Comparison of ENCODE assay signal across 12 cellular contexts in genomic region chr12:104454997-104455396, GRCh38. TPM values are rescaled to one million over a fixed set of nuclear protein-coding genes. Genes with fewer than 3 reads are reported as not detected.
A peak's percentile ranks its signal among the peaks of the same experiment; 100 is the strongest.
DNase-seq lines count a peak whose midpoint lies in the region; ATAC-seq, FAIRE-seq and TF ChIP-seq lines count a peak whose summit lies in the region.
"Had no signal": no experiment of that assay in that cellular context is flagged by ENCODE, and none has a peak within 500 bp of the region (broad histone marks: within the 10 kb centered on the region; RNA-seq: fewer than 3 reads in every experiment).

No MANE protein-coding gene starts in this region.

- peaks cover 16 to 24% (median 19%) of the 10 kb centered on the region in 10 experiments for H3K4me1 ChIP-seq in BLaER1 treated with 17β-estradiol and CSF1 and Interleukin-3, amounts not matched to agents 10 nM and 100 nM

- peak; percentile 64 for DNase-seq in HK-2 (ENCODE audit: unreplicated experiment)
- DNase-seq in amniotic epithelial cell (ENCODE audit: low read depth): peak; percentile 87
- DNase-seq in myocyte (ENCODE audit: low read depth): peak; percentile 44
- no peak for DNase-seq in glutamatergic neuron
- no peak for DNase-seq in frontal cortex (ENCODE audit: low spot score in 2 of 2)
- DNase-seq in effector CD8-positive, alpha-beta T cell (lab: John Stamatoyannopoulos, UW): no peak
- DNase-seq: anterior cingulate cortex, Calu3, NCI-H774 had no signal

- H3K27me3 Mint-ChIP-seq in glutamatergic neuron (ENCODE audit: unreplicated experiment): peaks cover 6% of the 10 kb centered on the region
- H3K27me3 Mint-ChIP-seq: memory B cell had no signal

- peaks cover 8 to 15% (median 13%) of the 10 kb centered on the region in 11 experiments; a peak in 21 of 22 replicates for H3K9me3 ChIP-seq in BLaER1 treated with 17β-estradiol and CSF1 and Interleukin-3, amounts not matched to agents 10 nM and 100 nM (replicated peaks in 1 of 11)

- H3K4me1 Mint-ChIP-seq in glutamatergic neuron (ENCODE audit: low read depth, unreplicated experiment): peaks cover 4% of the 10 kb centered on the region

- H4K20me1 ChIP-seq in BLaER1 treated with 17β-estradiol and CSF1 and Interleukin-3, amounts not matched to agents 10 nM and 100 nM: peaks cover 0 to 32% (median 24%) of the 10 kb centered on the region in 11 experiments; a peak in 18 of 22 replicates

- TF ChIP-seq CTCF in glutamatergic neuron (IDR thresholded peaks at IDR 0.05; ENCODE audit: partially characterized antibody, unreplicated experiment): no peak

- no peak overlapping the region for H3K27ac Mint-ChIP-seq in glutamatergic neuron (ENCODE audit: unreplicated experiment)
- H3K27ac Mint-ChIP-seq: memory B cell had no signal

- no peaks in the 10 kb centered on the region for H3K27me3 ChIP-seq in BLaER1 treated with 17β-estradiol and CSF1 and Interleukin-3, amounts not matched to agents 10 nM and 100 nM

- no peaks in the 10 kb centered on the region for H3K36me3 Mint-ChIP-seq in glutamatergic neuron (ENCODE audit: unreplicated experiment)

- no peak overlapping the region for H3K27ac ChIP-seq in BLaER1 treated with 17β-estradiol and CSF1 and Interleukin-3, amounts not matched to agents 10 nM and 100 nM

- no peak for ATAC-seq in HG02885 (IDR thresholded peaks at IDR 0.05; ENCODE audit: poor library complexity, unreplicated experiment)

- H3K9ac ChIP-seq in BLaER1 treated with 17β-estradiol and CSF1 and Interleukin-3, amounts not matched to agents 10 nM and 100 nM: no peak overlapping the region

- H3K4me3 ChIP-seq in BLaER1 treated with 17β-estradiol and CSF1 and Interleukin-3, amounts not matched to agents 10 nM and 100 nM: no peak overlapping the region

- H3K4me3 Mint-ChIP-seq in glutamatergic neuron (ENCODE audit: unreplicated experiment): no peak overlapping the region

- H3K4me2 ChIP-seq in BLaER1 treated with 17β-estradiol and CSF1 and Interleukin-3, amounts not matched to agents 10 nM and 100 nM: peak overlapping the region; percentile 72 to 98 (median 93); a peak in 18 of 22 replicates

- H3K9me3 Mint-ChIP-seq in glutamatergic neuron (ENCODE audit: unreplicated experiment): peaks cover 2% of the 10 kb centered on the region
- H3K9me3 Mint-ChIP-seq: memory B cell had no signal

- FAIRE-seq in frontal cortex (lab: Jason Lieb, UNC): no peak

- H3K36me3 ChIP-seq in BLaER1 treated with 17β-estradiol and CSF1 and Interleukin-3, amounts not matched to agents 10 nM and 100 nM: peaks cover 0 to 14% (median 0%) of the 10 kb centered on the region in 11 experiments; a peak in 8 of 22 replicates

RNA-seq across cellular contexts. Expression of gene CHST11, which starts 1.8 kb away (rescaled TPM):
- total RNA-seq in myocyte: 2.7 and 2.9 TPM in 2 replicates
- 3.9 TPM for polyA plus RNA-seq in myocyte (2012)
- total RNA-seq in glutamatergic neuron (ENCODE audit: unreplicated experiment): 11.5 TPM
- total RNA-seq in frontal cortex: 22.0 TPM

Comparison
In these comparisons a context has a peak if more than half of its experiments do, and no peak if none do; other contexts are left out.
1. DNase-seq: peak in HK-2 (single experiment), amniotic epithelial cell (single experiment) and myocyte (single experiment); none in glutamatergic neuron (single experiment), frontal cortex (0 of 2) and effector CD8-positive, alpha-beta T cell (single experiment).